In the genomic region with DNA sequence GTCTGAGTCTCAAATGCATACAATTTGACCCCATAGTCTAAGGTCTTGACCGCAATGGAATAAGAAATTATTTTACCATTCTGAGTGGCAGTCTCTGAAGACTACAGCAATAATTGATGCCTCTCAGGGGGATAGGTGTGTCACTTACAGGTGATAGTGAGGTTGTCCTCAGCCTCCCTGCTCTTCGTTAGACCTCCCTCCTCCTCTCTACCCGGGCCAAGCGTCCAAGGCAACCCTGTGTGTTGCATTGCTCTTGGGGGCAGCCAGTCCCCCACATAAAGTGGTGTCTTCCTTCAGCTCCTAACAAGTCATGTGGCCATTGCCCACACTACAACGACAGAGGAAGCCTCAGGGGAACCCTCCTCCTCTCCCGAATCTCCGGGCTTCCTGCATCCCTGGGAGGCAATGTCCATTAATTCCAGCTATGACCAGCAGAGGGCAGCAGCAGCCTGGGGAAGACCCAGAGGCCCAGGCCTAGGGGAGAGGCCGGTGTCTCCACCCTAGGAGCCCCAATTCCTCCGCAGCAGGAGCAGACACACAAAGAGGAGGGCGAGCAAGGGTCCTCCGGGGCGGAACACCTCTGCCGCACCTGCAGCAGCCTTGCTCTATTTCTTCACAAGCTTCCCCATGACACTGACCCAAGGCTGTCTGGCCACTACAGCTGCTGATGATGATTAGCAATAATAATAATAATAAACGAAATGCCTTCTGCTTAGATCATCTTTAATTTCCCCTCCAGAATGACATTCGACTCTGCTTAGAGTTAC, we compare ENCODE assay signal across 8 cellular contexts.
DNase-seq lines count a peak whose midpoint lies in the region; ATAC-seq and FAIRE-seq lines count a peak whose summit lies in the region.

No MANE protein-coding gene starts in this region.

- FAIRE-seq in small intestine (lab: Jason Lieb, UNC), result no peak

- peaks cover 0 to 3% of the 10 kb centered on the region in 2 donors for H3K27me3 ChIP-seq in small intestine (ENCODE audit: control insufficient read depth in 2 of 2, insufficient read depth in 2 of 2, low read length in 2 of 2)

- H3K27ac Mint-ChIP-seq in T-cell, result no peak overlapping the region

- 35 to 41% (median 38%) methylated on average over 15 of the region's 15 CpGs for WGBS in small intestine, 3 donors

- H3K4me1 ChIP-seq in small intestine (ENCODE audit: control insufficient read depth in 2 of 2, insufficient read depth in 1 of 2, low read depth in 1 of 2, low read length in 1 of 2), result no peaks in the 10 kb centered on the region

- DNase-seq in COLO829 (ENCODE audit: low spot score), result peak; percentile 58
- peak; percentile 32 for DNase-seq in KG1 (lab: John Stamatoyannopoulos, UW)
- DNase-seq in T-cell, result peak in 29 of 34 experiments; percentile 7 to 57 (median 43)
- peak; percentile 23 for DNase-seq in amniotic epithelial cell (ENCODE audit: low read depth)
- peak; percentile 80 for DNase-seq in hepatic stellate cell (ENCODE audit: low spot score)
- DNase-seq in small intestine, result peak; percentile 58

- no peak overlapping the region for H3K4me3 ChIP-seq in small intestine (ENCODE audit: low read depth in 1 of 2, low read length in 2 of 2)

- no peaks in the 10 kb centered on the region for H3K9me3 ChIP-seq in small intestine (ENCODE audit: control insufficient read depth, low read depth)

- H3K9me3 Mint-ChIP-seq in T-cell, result no peaks in the 10 kb centered on the region

- ATAC-seq in GM21360 (IDR thresholded peaks at IDR 0.05; ENCODE audit: unreplicated experiment), result peak; percentile 71
- peak in 3 of 4 experiments; percentile 19 to 46 (median 44) for ATAC-seq in T-cell (replicated peaks in 1 of 4)
- no peak for ATAC-seq in HG03196 (IDR thresholded peaks at IDR 0.05; ENCODE audit: unreplicated experiment)

- POLR2A ChIA-PET in T-cell (lab: Charles Lee), result no interaction called here

- no peak overlapping the region for H3K27ac ChIP-seq in small intestine (ENCODE audit: low read depth in 1 of 2, low read length in 1 of 2)

- H3K4me1 Mint-ChIP-seq in T-cell, result peaks cover 9 to 24% (median 15%) of the 10 kb centered on the region in 3 donors

- no peak overlapping the region for H3K4me3 Mint-ChIP-seq in T-cell

- CTCF ChIA-PET in T-cell (lab: Charles Lee), result interaction anchor here in 1 of 2 donors (0.8 to 1.0 kb wide), 2 partner anchors 15 to 24 kb away, joined by 3 read pairs; no protein-coding TSS in a partner anchor

- H3K36me3 ChIP-seq in small intestine (ENCODE audit: control insufficient read depth in 2 of 2, insufficient read depth in 2 of 2, low read length in 2 of 2), result no peaks in the 10 kb centered on the region

- H3K36me3 Mint-ChIP-seq in T-cell, result no peaks in the 10 kb centered on the region

- peaks cover 29 to 31% of the 10 kb centered on the region in 2 donors for H3K27me3 Mint-ChIP-seq in T-cell

Comparison
In these comparisons a context has a peak if more than half of its experiments do, and no peak if none do; other contexts are left out.
1. DNase-seq: peak in every context shown above with its lines; median percentile 80 in hepatic stellate cell; 58 in COLO829; 58 in small intestine; 43 in T-cell; 32 in KG1; 23 in amniotic epithelial cell.